ENCODE assay signal across 8 cellular contexts in genomic region chr16:3135120-3135715, GRCh38. TPM values are rescaled to one million over a fixed set of nuclear protein-coding genes. Genes with fewer than 3 reads are reported as not detected.
DNase-seq lines count a peak whose midpoint lies in the region; ATAC-seq and TF ChIP-seq lines count a peak whose summit lies in the region.

No MANE protein-coding gene starts in this region.

- peak overlapping the region; percentile 99 for H3K4me3 Mint-ChIP-seq in activated naive CD4-positive, alpha-beta T cell treated with anti-CD3 and anti-CD28 coated beads for 36 hours

- peak overlapping the region; percentile 89 for H4K8ac ChIP-seq in trophoblast cell (ENCODE audit: low read depth, low read length)

- H3K79me2 ChIP-seq in trophoblast cell (ENCODE audit: control insufficient read depth, insufficient read depth, low read length, poor library complexity): peaks cover 8% of the 10 kb centered on the region

- no peak for TF ChIP-seq CTCF in GM13976 (IDR thresholded peaks at IDR 0.05; ENCODE audit: borderline replicate concordance, control extremely low read depth, extremely low read depth, insufficient read depth, missing control alignments)

- peak overlapping the region; percentile 55 for H2BK120ac ChIP-seq in trophoblast cell (ENCODE audit: insufficient read depth, low read length, poor library complexity)

- peak overlapping the region; percentile 61 for H3K4ac ChIP-seq in trophoblast cell (ENCODE audit: low read depth, low read length)

- peak; percentile 29 for DNase-seq in activated naive CD4-positive, alpha-beta T cell treated with anti-CD3 and anti-CD28 coated beads for 36 hours
- no peak for DNase-seq in activated naive CD4-positive, alpha-beta T cell treated with Interleukin-2 at 50 U/mL for 16 hours
- no peak for DNase-seq in trophoblast cell
- DNase-seq in GM13976 (ENCODE audit: low spot score): no peak
- DNase-seq in DMS79 treated with DMSO at 0.1 percent for 48 hours (lab: John Stamatoyannopoulos, UW): no peak

- peak overlapping the region; percentile 94 for H2AFZ ChIP-seq in trophoblast cell (ENCODE audit: insufficient read depth, low read length, poor library complexity)

- peak overlapping the region; percentile 87 for H3K4me2 ChIP-seq in trophoblast cell (ENCODE audit: low read length)

- H2BK12ac ChIP-seq in trophoblast cell (ENCODE audit: low read length): no peak overlapping the region

- peak overlapping the region; percentile 89 to 96 for H3K27ac ChIP-seq in esophagus (ENCODE audit: low read depth in 2 of 2, low read length in 1 of 2)
- H3K27ac ChIP-seq in trophoblast cell (ENCODE audit: low read depth, low read length): peak overlapping the region; percentile 59

- intact Hi-C loops in activated naive CD4-positive, alpha-beta T cell treated with anti-CD3 and anti-CD28 coated beads for 36 hours (cut with micrococcal nuclease): no loop called here

- peak overlapping the region; percentile 91 for H3K18ac ChIP-seq in trophoblast cell (ENCODE audit: low read length)

- H3K27me3 ChIP-seq in esophagus (ENCODE audit: control insufficient read depth in 1 of 2, insufficient read depth in 2 of 2, low read length in 2 of 2): no peaks in the 10 kb centered on the region
- H3K27me3 ChIP-seq in trophoblast cell (ENCODE audit: insufficient read depth, low read length): no peaks in the 10 kb centered on the region

- 0 to 1% methylated on average over 31 to 44 of the region's 44 CpGs for WGBS in esophagus, 2 donors
- WGBS in trophoblast cell (ENCODE audit: extremely low coverage, insufficient coverage, insufficient read length): no CpG with 5 or more reads among the region's 44 CpGs

- in situ Hi-C loops in GM13976 (cut with MboI; ENCODE audit: low sequenced_read_pairs, unreplicated experiment): no loop called here

- H2BK5ac ChIP-seq in trophoblast cell (ENCODE audit: low read depth, low read length, poor library complexity): peak overlapping the region; percentile 82

- H3K9me3 Mint-ChIP-seq in activated naive CD4-positive, alpha-beta T cell treated with anti-CD3 and anti-CD28 coated beads for 36 hours: no peaks in the 10 kb centered on the region

- H3K9ac ChIP-seq in trophoblast cell (ENCODE audit: low read length): peak overlapping the region; percentile 94

- H3K27me3 Mint-ChIP-seq in activated naive CD4-positive, alpha-beta T cell treated with anti-CD3 and anti-CD28 coated beads for 36 hours (ENCODE audit: low read depth): no peaks in the 10 kb centered on the region

- H3K4me1 ChIP-seq in esophagus (ENCODE audit: control insufficient read depth in 2 of 2, insufficient read depth in 2 of 2, low read length in 1 of 2): peaks cover 0 to 4% of the 10 kb centered on the region in 2 donors
- H3K4me1 ChIP-seq in trophoblast cell (ENCODE audit: control insufficient read depth in 1 of 2, insufficient read depth in 2 of 2, low read length in 2 of 2): peaks cover 6 to 16% of the 10 kb centered on the region in 2 experiments

- peaks cover 28% of the 10 kb centered on the region for H3K4me1 Mint-ChIP-seq in activated naive CD4-positive, alpha-beta T cell treated with anti-CD3 and anti-CD28 coated beads for 36 hours (ENCODE audit: low read depth)

- no peak for ATAC-seq in GM21576 (IDR thresholded peaks at IDR 0.05; ENCODE audit: unreplicated experiment)

- peak overlapping the region; percentile 90 for H4K12ac ChIP-seq in trophoblast cell (ENCODE audit: low read depth, low read length)

- H2AK5ac ChIP-seq in trophoblast cell (ENCODE audit: low read length): peak overlapping the region; percentile 13

- H3K14ac ChIP-seq in trophoblast cell (ENCODE audit: low read length): peak overlapping the region; percentile 93

- peaks cover 9% of the 10 kb centered on the region for H3K36me3 Mint-ChIP-seq in activated naive CD4-positive, alpha-beta T cell treated with anti-CD3 and anti-CD28 coated beads for 36 hours (ENCODE audit: low read depth)

- peak overlapping the region; percentile 87 for H3K27ac Mint-ChIP-seq in activated naive CD4-positive, alpha-beta T cell treated with anti-CD3 and anti-CD28 coated beads for 36 hours

- H3K36me3 ChIP-seq in esophagus (ENCODE audit: control insufficient read depth in 2 of 2, insufficient read depth in 2 of 2, low read length in 1 of 2): peaks cover 0 to 16% of the 10 kb centered on the region in 2 donors
- peaks cover 15% of the 10 kb centered on the region in 2 experiments for H3K36me3 ChIP-seq in trophoblast cell (ENCODE audit: control insufficient read depth in 1 of 2, insufficient read depth in 2 of 2, low read length in 2 of 2)

- no peaks in the 10 kb centered on the region for H3K9me3 ChIP-seq in esophagus (ENCODE audit: control insufficient read depth in 2 of 2, insufficient read depth in 1 of 2, low read depth in 1 of 2, low read length in 1 of 2)
- no peaks in the 10 kb centered on the region for H3K9me3 ChIP-seq in trophoblast cell (ENCODE audit: insufficient read depth, low read depth, low read length)

- peaks cover 9% of the 10 kb centered on the region for H3K79me1 ChIP-seq in trophoblast cell (ENCODE audit: low read length)

- H3K4me3 ChIP-seq in esophagus (ENCODE audit: low read depth in 1 of 2, low read length in 2 of 2) (peak overlapping the region; percentile 90 to 97), trophoblast cell (ENCODE audit: low read depth, low read length) (peak overlapping the region; percentile 93)

- no peak overlapping the region for H3K23ac ChIP-seq in trophoblast cell (ENCODE audit: low read length)

- H4K91ac ChIP-seq in trophoblast cell (ENCODE audit: low read depth, low read length): peak overlapping the region; percentile 74

- CTCF ChIA-PET in activated naive CD4-positive, alpha-beta T cell treated with anti-CD3 and anti-CD28 coated beads for 36 hours (lab: Charles Lee): interaction anchor here (0.7 to 11.4 kb wide), 14 partner anchors 10 to 248 kb away, joined by 3 to 187 read pairs (median 4); partner anchors contain the start of gene IL32

TF ChIP-seq in PFSK-1, 5 proteins besides CTCF, POLR2A, EP300 and RAD21:
- TF ChIP-seq SIN3A (IDR thresholded peaks at IDR 0.05; ENCODE audit: borderline replicate concordance, insufficient read depth, low read length) (no peak; the same call in 1 of the 2 replicates), POLR2AphosphoS5 (IDR thresholded peaks at IDR 0.05; ENCODE audit: low read depth, low read length) (peak; percentile 61; the same call in 1 of the 2 replicates)

RNA-seq across cellular contexts. Expression of gene ZNF213, which starts 0.4 kb away (rescaled TPM):
- 1 to 10 TPM; 6.1 to 6.5 TPM for total RNA-seq in activated naive CD4-positive, alpha-beta T cell treated with anti-CD3 and anti-CD28 coated beads for 36 hours
- 10.4 TPM for polyA plus RNA-seq in PFSK-1 (2012; ENCODE audit: insufficient read length, low read depth)
- 1 to 10 TPM; 6.5 to 9.4 TPM for polyA plus RNA-seq in esophagus
- 8.3 and 8.5 TPM in 2 replicates for polyA plus RNA-seq in trophoblast cell (2013)

RNA-seq across cellular contexts. Expression of gene ZNF205, which starts 22.8 kb away (rescaled TPM):
- under 1 TPM in 1 of 2 experiments, not detected in 1; 0.25 TPM for total RNA-seq in activated naive CD4-positive, alpha-beta T cell treated with anti-CD3 and anti-CD28 coated beads for 36 hours
- 27.1 TPM for polyA plus RNA-seq in PFSK-1 (2012; ENCODE audit: insufficient read length, low read depth)
- polyA plus RNA-seq in esophagus: 10 to 100 TPM in 1 of 2 donors, 1 to 10 TPM in 1; 8.4 to 18.0 TPM
- polyA plus RNA-seq in trophoblast cell (2013): 8.4 and 8.7 TPM in 2 replicates

RNA-seq across cellular contexts. Expression of gene ZSCAN10, which starts 36.1 kb away (rescaled TPM):
- under 1 TPM in 1 of 2 experiments, not detected in 1; 0.26 TPM for total RNA-seq in activated naive CD4-positive, alpha-beta T cell treated with anti-CD3 and anti-CD28 coated beads for 36 hours
- polyA plus RNA-seq in PFSK-1 (2012; ENCODE audit: insufficient read length, low read depth): not detected
- not detected for polyA plus RNA-seq in esophagus
- polyA plus RNA-seq in trophoblast cell (2013): 0.33 and 0.34 TPM in 2 replicates

RNA-seq across cellular contexts. Expression of gene OR1F1, which starts 52.8 kb away (rescaled TPM):
- total RNA-seq in activated naive CD4-positive, alpha-beta T cell treated with anti-CD3 and anti-CD28 coated beads for 36 hours: not detected
- polyA plus RNA-seq in PFSK-1 (2012; ENCODE audit: insufficient read length, low read depth): not detected
- polyA plus RNA-seq in esophagus: not detected
- 0.06 TPM in 1 of 2 replicates, not detected in the other for polyA plus RNA-seq in trophoblast cell (2013)
